23 cellular contexts compared by ENCODE assay signal in genomic region chr9:24333629-24334028, GRCh38.
DNase-seq lines count a peak whose midpoint lies in the region; ATAC-seq, FAIRE-seq and TF ChIP-seq lines count a peak whose summit lies in the region.
"Had no signal": no experiment of that assay in that cellular context is flagged by ENCODE, and none has a peak within 500 bp of the region (broad histone marks: within the 10 kb centered on the region; RNA-seq: fewer than 3 reads in every experiment).

No MANE protein-coding gene starts in this region.

- no peak overlapping the region for H3K4me3 Mint-ChIP-seq in osteocyte (ENCODE audit: unreplicated experiment)
- H3K4me3 Mint-ChIP-seq: CD4-positive, CD25-positive, alpha-beta regulatory T cell; T-cell had no signal

- H4K20me1 ChIP-seq in GM12878 (ENCODE audit: control insufficient read depth, insufficient read depth) = no peaks in the 10 kb centered on the region

- RAD21 ChIA-PET in GM12878 (lab: Charles Lee; ENCODE audit: unreplicated experiment) = no interaction called here

- intact Hi-C loops in GM12878 (cut with micrococcal nuclease; ENCODE audit: unreplicated experiment) (no loop called here), adrenal gland (cut with DNase I) (no loop called here)

- peak; percentile 24 for DNase-seq in DMS53 (lab: John Stamatoyannopoulos, UW)
- no peak for DNase-seq in DMS53 treated with DMSO at 0.1 percent for 48 hours (lab: John Stamatoyannopoulos, UW; ENCODE audit: unreplicated experiment)
- peak; percentile 0 for DNase-seq in NB4 (ENCODE audit: low read depth)
- DNase-seq in GM12878 (ENCODE audit: low read depth, low spot score) = no peak
- no peak for DNase-seq in HTR-8/SVneo (ENCODE audit: insufficient read length, low spot score)
- no peak for DNase-seq in osteocyte (ENCODE audit: extremely low spot score, unreplicated experiment)
- DNase-seq in adrenal gland = no peak
- DNase-seq: 8988T; CD4-positive, CD25-positive, alpha-beta regulatory T cell; COR-L47; DMS153; NCI-H1436; NCI-H1930; NCI-H446 treated with DMSO at 0.1 percent for 48 hours; RPMI8226; SIG-M5; T-cell had no signal

- CTCF ChIA-PET in GM12878 (lab: Yijun Ruan, JAX) = no interaction called here

- H2AFZ ChIP-seq in GM12878 (ENCODE audit: control insufficient read depth, low read depth, low read length) = no peak overlapping the region

- H3K27me3 ChIP-seq in GM12878 (replicated peaks in 1 of 2; ENCODE audit: control insufficient read depth in 2 of 2, insufficient read depth in 2 of 2, low read length in 1 of 2) = no peaks in the 10 kb centered on the region
- H3K27me3 ChIP-seq in adrenal gland = no peaks in the 10 kb centered on the region

- POLR2A ChIA-PET in GM12878 (lab: Charles Lee) = no interaction called here

- H3K36me3 ChIP-seq in GM12878 (ENCODE audit: control insufficient read depth in 2 of 2, insufficient read depth in 2 of 2, low read length in 1 of 2) (no peaks in the 10 kb centered on the region), adrenal gland (replicated peaks in 1 of 2) (no peaks in the 10 kb centered on the region)

- no peaks in the 10 kb centered on the region for H3K79me2 ChIP-seq in GM12878 (ENCODE audit: control insufficient read depth, insufficient read depth, low read length)

- no peaks in the 10 kb centered on the region for H3K4me1 Mint-ChIP-seq in osteocyte (ENCODE audit: unreplicated experiment)
- H3K4me1 Mint-ChIP-seq: CD4-positive, CD25-positive, alpha-beta regulatory T cell; T-cell had no signal

- in situ Hi-C loops in GM12878 (cut with MboI) = no loop called here

- H3K4me1 ChIP-seq in GM12878 (ENCODE audit: control insufficient read depth, insufficient read depth, low read length) (no peaks in the 10 kb centered on the region), adrenal gland (replicated peaks in 1 of 2) (no peaks in the 10 kb centered on the region)

- no peak for TF ChIP-seq EP300 in GM12878 (IDR thresholded peaks at IDR 0.05; ENCODE audit: borderline replicate concordance in 1 of 2, control insufficient read depth in 1 of 2, low read depth in 2 of 2, low read length in 2 of 2)

- WGBS in GM12878 (ENCODE audit: insufficient coverage, insufficient replicate concordance, low lambda C conversion rate, missing lambda C conversion rate) = 0% methylated on average over 2 of the region's 2 CpGs
- 34 to 44% (median 41%) methylated on average over 2 of the region's 2 CpGs for WGBS in adrenal gland, 4 donors

- H3K4me3 ChIP-seq in NB4 (ENCODE audit: low read depth, low read length) (no peak overlapping the region), GM12878 (no peak overlapping the region), adrenal gland (no peak overlapping the region)

- H3K9me3 Mint-ChIP-seq in osteocyte (ENCODE audit: unreplicated experiment) = peaks cover 8% of the 10 kb centered on the region

- no peak overlapping the region for H3K9ac ChIP-seq in GM12878 (ENCODE audit: control insufficient read depth, insufficient read depth, low read length)

- no peak overlapping the region for H3K27ac Mint-ChIP-seq in osteocyte (ENCODE audit: unreplicated experiment)
- H3K27ac Mint-ChIP-seq: CD4-positive, CD25-positive, alpha-beta regulatory T cell; T-cell had no signal

- H3K36me3 Mint-ChIP-seq in osteocyte (ENCODE audit: unreplicated experiment) = no peaks in the 10 kb centered on the region
- H3K36me3 Mint-ChIP-seq: CD4-positive, CD25-positive, alpha-beta regulatory T cell; T-cell had no signal

- FAIRE-seq in GM12878 (lab: Jason Lieb, UNC) (no peak), HTR-8/SVneo (lab: Jason Lieb, UNC) (no peak)
- FAIRE-seq: GM12892, GM18507 had no signal

- TF ChIP-seq RAD21 in GM12878 (IDR thresholded peaks at IDR 0.05; ENCODE audit: insufficient read depth, low read depth, low read length) = no peak

- H3K9me3 ChIP-seq in GM12878 (replicated peaks; ENCODE audit: control insufficient read depth, insufficient read depth, low read length) (no peaks in the 10 kb centered on the region), adrenal gland (replicated peaks in 1 of 3) (no peaks in the 10 kb centered on the region)

- H3K27me3 Mint-ChIP-seq in osteocyte (ENCODE audit: unreplicated experiment) = no peaks in the 10 kb centered on the region
- H3K27me3 Mint-ChIP-seq: CD4-positive, CD25-positive, alpha-beta regulatory T cell; T-cell had no signal

- no peak overlapping the region for H3K4me2 ChIP-seq in GM12878 (ENCODE audit: control insufficient read depth, insufficient read depth)

- peak; percentile 44; the same call in 2 of the 3 replicates for ATAC-seq in GM12878
- no peak for ATAC-seq in GM21717 (IDR thresholded peaks at IDR 0.05; ENCODE audit: unreplicated experiment)
- ATAC-seq: HCT116, SK-N-SH treated with all-trans-retinoic acid at 6 μM for 48 hours, T-cell had no signal

- H3K27ac ChIP-seq in GM12878 (ENCODE audit: control insufficient read depth, insufficient read depth) = no peak overlapping the region
- H3K27ac ChIP-seq in adrenal gland = no peak overlapping the region
- H3K27ac ChIP-seq: HL-60 had no signal

- TF ChIP-seq CTCF in NB4 (IDR thresholded peaks at IDR 0.05; ENCODE audit: low read depth, low read length) = no peak
- no peak for TF ChIP-seq CTCF in GM12878 (IDR thresholded peaks at IDR 0.05 in 2 of 3, conservative IDR thresholded peaks at IDR 0.05 in 1 of 3; ENCODE audit: control insufficient read depth in 2 of 3, extremely low read depth in 1 of 3, insufficient read depth in 1 of 3, low read depth in 3 of 3, low read length in 3 of 3)
- no peak for TF ChIP-seq CTCF in osteocyte (IDR thresholded peaks at IDR 0.05)
- no peak for TF ChIP-seq CTCF in adrenal gland (IDR thresholded peaks at IDR 0.05)

- TF ChIP-seq POLR2A in NB4 (IDR thresholded peaks at IDR 0.05; ENCODE audit: extremely low read depth, insufficient read length) (no peak), GM12878 (IDR thresholded peaks at IDR 0.05; ENCODE audit: low read depth, low read length) (no peak), adrenal gland (IDR thresholded peaks at IDR 0.05) (no peak)

- SMC1A ChIA-PET in GM12878 (lab: Charles Lee; ENCODE audit: uncharacterized antibody, unreplicated experiment) = interaction anchor here (1.2 to 2.1 kb wide), 2 partner anchors 20 to 742 kb away, joined by 3 to 6 read pairs; no protein-coding TSS in a partner anchor

- no TSS peak for BruUV-seq in GM12878 (replicated peaks; lab: Mats Ljungman, UMichigan)

TF ChIP-seq in GM12878, 131 proteins besides CTCF, POLR2A, EP300 and RAD21:
- TF ChIP-seq SMARCA5 (IDR thresholded peaks at IDR 0.05) (no peak), IRF3 (IDR thresholded peaks at IDR 0.05) (no peak)
- TF ChIP-seq, protein P1, sequence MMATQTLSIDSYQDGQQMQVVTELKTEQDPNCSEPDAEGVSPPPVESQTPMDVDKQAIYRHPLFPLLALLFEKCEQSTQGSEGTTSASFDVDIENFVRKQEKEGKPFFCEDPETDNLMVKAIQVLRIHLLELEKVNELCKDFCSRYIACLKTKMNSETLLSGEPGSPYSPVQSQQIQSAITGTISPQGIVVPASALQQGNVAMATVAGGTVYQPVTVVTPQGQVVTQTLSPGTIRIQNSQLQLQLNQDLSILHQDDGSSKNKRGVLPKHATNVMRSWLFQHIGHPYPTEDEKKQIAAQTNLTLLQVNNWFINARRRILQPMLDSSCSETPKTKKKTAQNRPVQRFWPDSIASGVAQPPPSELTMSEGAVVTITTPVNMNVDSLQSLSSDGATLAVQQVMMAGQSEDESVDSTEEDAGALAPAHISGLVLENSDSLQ (IDR thresholded peaks at IDR 0.05) = no peak

Comparison
In these comparisons a context has a peak if more than half of its experiments do, and no peak if none do; other contexts are left out.
1. DNase-seq: peak in DMS53 (single experiment) and NB4 (single experiment); none in DMS53 treated with DMSO at 0.1 percent for 48 hours (single experiment), GM12878 (single experiment), HTR-8/SVneo (single experiment), osteocyte (single experiment) and adrenal gland (0 of 7).